Comparison of ENCODE assay signal across 8 cellular contexts in genomic region chr7:158828343-158829020, GRCh38. TPM values are rescaled to one million over a fixed set of nuclear protein-coding genes. Genes with fewer than 3 reads are reported as not detected.
DNase-seq lines count a peak whose midpoint lies in the region; ATAC-seq and TF ChIP-seq lines count a peak whose summit lies in the region.

No MANE protein-coding gene starts in this region.

- intact Hi-C loops in Right ventricle myocardium inferior (cut with DNase I) = loop anchor here (1.0 to 2.0 kb wide), 4 partner anchors 10 to 45 kb away; partner anchors contain the start of gene DYNC2I1

- H3K4me1 Mint-ChIP-seq in IgD-negative memory B cell (peaks cover 20 to 27% (median 20%) of the 10 kb centered on the region in 3 donors), osteocyte (ENCODE audit: unreplicated experiment) (peaks cover 39% of the 10 kb centered on the region)
- H3K4me1 Mint-ChIP-seq in activated T-helper 17 cell treated with anti-CD3 and anti-CD28 coated beads, Interleukin-2, amount 50 U/mL, for 72 hours = peaks cover 17% of the 10 kb centered on the region

- H3K4me3 Mint-ChIP-seq in IgD-negative memory B cell (peak overlapping the region; percentile 85 to 96 (median 91)), osteocyte (ENCODE audit: unreplicated experiment) (peak overlapping the region; percentile 98)
- H3K4me3 Mint-ChIP-seq in activated T-helper 17 cell treated with anti-CD3 and anti-CD28 coated beads, Interleukin-2, amount 50 U/mL, for 72 hours = peak overlapping the region; percentile 84

- H3K27ac Mint-ChIP-seq in IgD-negative memory B cell = peak overlapping the region; percentile 86 to 98 (median 92)
- peak overlapping the region; percentile 89 for H3K27ac Mint-ChIP-seq in activated T-helper 17 cell treated with anti-CD3 and anti-CD28 coated beads, Interleukin-2, amount 50 U/mL, for 72 hours
- peak overlapping the region; percentile 96 for H3K27ac Mint-ChIP-seq in osteocyte (ENCODE audit: unreplicated experiment)

- TF ChIP-seq CTCF in GM10266 (IDR thresholded peaks at IDR 0.05; ENCODE audit: control insufficient read depth, insufficient read depth, low read depth, missing control alignments) (no peak), osteocyte (IDR thresholded peaks at IDR 0.05) (no peak)

- peak; percentile 46 for DNase-seq in GM10266 (ENCODE audit: extremely low spot score)
- DNase-seq in Right ventricle myocardium inferior (ENCODE audit: missing footprints) = peak; percentile 84
- DNase-seq in osteocyte (ENCODE audit: extremely low spot score, unreplicated experiment) = peak; percentile 86
- no peak for DNase-seq in cerebellar cortex (ENCODE audit: low spot score)

- no peaks in the 10 kb centered on the region for H3K27me3 Mint-ChIP-seq in IgD-negative memory B cell
- H3K27me3 Mint-ChIP-seq in activated T-helper 17 cell treated with anti-CD3 and anti-CD28 coated beads, Interleukin-2, amount 50 U/mL, for 72 hours = no peaks in the 10 kb centered on the region
- no peaks in the 10 kb centered on the region for H3K27me3 Mint-ChIP-seq in osteocyte (ENCODE audit: unreplicated experiment)

- ATAC-seq in activated T-helper 17 cell treated with anti-CD3 and anti-CD28 coated beads, Interleukin-2, amount 50 U/mL, for 72 hours (replicated peaks) = no peak
- ATAC-seq in Right ventricle myocardium inferior (peak; percentile 12), HG03457 (IDR thresholded peaks at IDR 0.05; ENCODE audit: unreplicated experiment) (no peak), GM21423 (IDR thresholded peaks at IDR 0.05; ENCODE audit: unreplicated experiment) (no peak)

- H3K36me3 Mint-ChIP-seq in IgD-negative memory B cell = no peaks in the 10 kb centered on the region
- peaks cover 32% of the 10 kb centered on the region for H3K36me3 Mint-ChIP-seq in activated T-helper 17 cell treated with anti-CD3 and anti-CD28 coated beads, Interleukin-2, amount 50 U/mL, for 72 hours (ENCODE audit: low read depth)
- H3K36me3 Mint-ChIP-seq in osteocyte (ENCODE audit: unreplicated experiment) = peaks cover 8% of the 10 kb centered on the region

- H3K9me3 Mint-ChIP-seq in IgD-negative memory B cell (no peaks in the 10 kb centered on the region), osteocyte (ENCODE audit: unreplicated experiment) (no peaks in the 10 kb centered on the region)
- H3K9me3 Mint-ChIP-seq in activated T-helper 17 cell treated with anti-CD3 and anti-CD28 coated beads, Interleukin-2, amount 50 U/mL, for 72 hours = no peaks in the 10 kb centered on the region

RNA-seq across cellular contexts. Expression of gene ESYT2, which starts 0.8 kb away (rescaled TPM):
- 13.2 TPM for polyA plus RNA-seq in IgD-negative memory B cell
- 100 to 1,000 TPM in 1 of 2 donors, 10 to 100 TPM in 1; 63.0 to 119 TPM for total RNA-seq in activated T-helper 17 cell treated with anti-CD3 and anti-CD28 coated beads, Interleukin-2, amount 50 U/mL, for 72 hours
- total RNA-seq in Right ventricle myocardium inferior (42.5 TPM), osteocyte (146 and 156 TPM in 2 replicates)

RNA-seq across cellular contexts. Expression of gene DYNC2I1, which starts 27.9 kb away (rescaled TPM):
- polyA plus RNA-seq in IgD-negative memory B cell = 15.6 TPM
- 10 to 100 TPM; 13.5 to 41.1 TPM for total RNA-seq in activated T-helper 17 cell treated with anti-CD3 and anti-CD28 coated beads, Interleukin-2, amount 50 U/mL, for 72 hours
- total RNA-seq in Right ventricle myocardium inferior (26.6 TPM), osteocyte (23.7 and 24.8 TPM in 2 replicates)
